ENCODE assay signal across 29 cellular contexts in the genomic region with DNA sequence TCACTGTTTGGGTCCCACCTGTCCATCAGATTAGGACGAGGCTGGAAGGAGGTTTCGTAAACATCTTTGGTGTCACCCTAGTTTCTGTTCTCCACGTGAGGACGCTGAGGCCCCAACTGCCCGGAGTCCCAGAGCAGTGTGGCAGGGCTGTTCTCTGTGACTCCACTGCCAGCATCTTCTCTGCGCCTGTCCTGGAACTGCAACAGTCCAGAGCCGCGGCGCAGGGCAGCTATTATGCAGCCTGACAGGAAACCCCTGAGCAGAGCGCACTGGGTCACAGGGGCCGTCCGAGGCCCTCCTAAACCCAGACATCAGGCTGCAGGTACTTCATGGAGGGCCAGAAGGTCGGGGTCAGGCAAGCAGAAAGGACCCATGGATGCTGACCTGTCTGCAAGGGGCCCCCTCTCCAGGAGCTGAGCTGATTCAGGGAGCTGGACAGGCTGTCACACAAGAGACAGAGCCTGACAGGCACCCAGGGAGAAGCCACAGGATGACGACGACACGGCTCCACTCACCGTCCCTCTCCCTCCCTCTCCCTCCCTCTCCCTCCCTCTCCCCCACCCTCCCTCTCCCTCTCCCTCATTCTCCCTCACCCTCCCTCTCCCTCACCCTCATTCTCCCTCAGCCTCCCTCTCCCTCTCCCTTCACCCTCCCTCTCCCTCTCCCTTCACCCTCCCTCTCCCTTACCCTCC. TPM values are rescaled to one million over a fixed set of nuclear protein-coding genes. Genes with fewer than 3 reads are reported as not detected.
"Had no signal": no experiment of that assay in that cellular context is flagged by ENCODE, and none has a peak within 500 bp of the region (broad histone marks: within the 10 kb centered on the region; RNA-seq: fewer than 3 reads in every experiment).

No MANE protein-coding gene starts in this region.

- H3K4me1 Mint-ChIP-seq: central memory CD8-positive, alpha-beta T cell; mesothelial cell of epicardium; natural killer cell had no signal

- H3K27me3 ChIP-seq: neutrophil, pancreas, right atrium auricular region, stomach, transverse colon, uterus had no signal

- DNase-seq: activated CD4-positive, alpha-beta T cell treated with anti-CD3 and anti-CD28 coated beads, Interleukin-2, amount 50 U/mL, for 4 hours; activated effector memory CD4-positive, alpha-beta T cell treated with anti-CD3 and anti-CD28 coated beads, Interleukin-2, amount 50 U/mL, for 16 hours; activated naive CD4-positive, alpha-beta T cell treated with anti-CD3 and anti-CD28 coated beads, Interleukin-2, amount 50 U/mL, for 16 hours; activated T-cell treated with anti-CD3 and anti-CD28 coated beads, Interleukin-2, amount 50 U/mL, for 72 hours; effector memory CD4-positive, alpha-beta T cell; foreskin melanocyte; left ventricle myocardium superior; mammary epithelial cell; natural killer cell; psoas muscle; stimulated activated CD4-positive, alpha-beta T cell treated with anti-CD3 and anti-CD28 coated beads, Interleukin-12 subunit alpha, Interleukin-12 subunit beta, amount 100 ng/mL, for 4 hours; stimulated activated CD4-positive, alpha-beta T cell treated with anti-CD3 and anti-CD28 coated beads, Interleukin-1b, Interleukin-23, amount 100 ng/mL, for 48 hours; stomach; T1000; transverse colon; uterus had no signal

- ATAC-seq: activated T-cell treated with anti-CD3 and anti-CD28 coated beads, Interleukin-2, amount 50 U/mL, for 72 hours; left ventricle myocardium superior; natural killer cell; pancreas; psoas muscle; WTC11 had no signal

- H3K4me1 ChIP-seq: breast epithelium, pancreas, psoas muscle, right atrium auricular region, stomach, suprapubic skin, transverse colon, uterus had no signal

- H3K36me3 ChIP-seq: breast epithelium, neutrophil, right atrium auricular region, stomach, suprapubic skin, transverse colon, uterus had no signal

- H3K9me3 Mint-ChIP-seq: activated T-cell treated with anti-CD3 and anti-CD28 coated beads, Interleukin-2, amount 50 U/mL, for 72 hours; central memory CD8-positive, alpha-beta T cell; mesothelial cell of epicardium; natural killer cell; T-helper 1 cell treated with Interleukin-12 subunit alpha and Interleukin-12 subunit beta and Interleukin-4 antibody, amounts not matched to agents 30 μg/mL and 1 μg/mL, for 36 hours had no signal

- H3K27ac Mint-ChIP-seq: activated T-cell treated with anti-CD3 and anti-CD28 coated beads, Interleukin-2, amount 50 U/mL, for 72 hours; mesothelial cell of epicardium; natural killer cell; T-helper 1 cell treated with Interleukin-12 subunit alpha and Interleukin-12 subunit beta and Interleukin-4 antibody, amounts not matched to agents 30 μg/mL and 1 μg/mL, for 36 hours; WTC11 had no signal

- H3K27ac ChIP-seq: breast epithelium, neutrophil, pancreas, psoas muscle, right atrium auricular region, stomach, suprapubic skin, transverse colon, uterus had no signal

- H3K4me3 Mint-ChIP-seq: activated T-cell treated with anti-CD3 and anti-CD28 coated beads, Interleukin-2, amount 50 U/mL, for 72 hours; central memory CD8-positive, alpha-beta T cell; mesothelial cell of epicardium; natural killer cell; T-helper 1 cell treated with Interleukin-12 subunit alpha and Interleukin-12 subunit beta and Interleukin-4 antibody, amounts not matched to agents 30 μg/mL and 1 μg/mL, for 36 hours; WTC11 had no signal

- H3K9me3 ChIP-seq: breast epithelium, neutrophil, pancreas, psoas muscle, stomach, suprapubic skin, transverse colon, uterus had no signal

- H3K27me3 Mint-ChIP-seq: central memory CD8-positive, alpha-beta T cell had no signal

- H3K36me3 Mint-ChIP-seq: mesothelial cell of epicardium, natural killer cell had no signal

- H3K4me3 ChIP-seq: breast epithelium, pancreas, psoas muscle, right atrium auricular region, stomach, suprapubic skin, transverse colon, uterus had no signal

RNA-seq across cellular contexts. Expression of a gene that starts 31.7 kb away (rescaled TPM):
- total RNA-seq: activated T-cell treated with anti-CD3 and anti-CD28 coated beads, Interleukin-2, amount 50 U/mL, for 72 hours; breast epithelium; dermis microvascular lymphatic vessel endothelial cell; kidney epithelial cell; left ventricle myocardium superior; mammary epithelial cell; mesothelial cell of epicardium; natural killer cell; pancreas; right atrium auricular region; skeletal muscle tissue; suprapubic skin; transverse colon had no signal
- polyA plus RNA-seq: mammary epithelial cell had no signal

RNA-seq across cellular contexts. Expression of a gene that starts 58.7 kb away (rescaled TPM):
- total RNA-seq: activated T-cell treated with anti-CD3 and anti-CD28 coated beads, Interleukin-2, amount 50 U/mL, for 72 hours; breast epithelium; dermis microvascular lymphatic vessel endothelial cell; kidney epithelial cell; left ventricle myocardium superior; mammary epithelial cell; natural killer cell; pancreas; psoas muscle; skeletal muscle tissue; stomach; suprapubic skin; uterus had no signal
- polyA plus RNA-seq: esophagus, mammary epithelial cell, pancreas, psoas muscle, stomach had no signal
